Comparison of ENCODE assay signal across 10 cellular contexts in the genomic region with DNA sequence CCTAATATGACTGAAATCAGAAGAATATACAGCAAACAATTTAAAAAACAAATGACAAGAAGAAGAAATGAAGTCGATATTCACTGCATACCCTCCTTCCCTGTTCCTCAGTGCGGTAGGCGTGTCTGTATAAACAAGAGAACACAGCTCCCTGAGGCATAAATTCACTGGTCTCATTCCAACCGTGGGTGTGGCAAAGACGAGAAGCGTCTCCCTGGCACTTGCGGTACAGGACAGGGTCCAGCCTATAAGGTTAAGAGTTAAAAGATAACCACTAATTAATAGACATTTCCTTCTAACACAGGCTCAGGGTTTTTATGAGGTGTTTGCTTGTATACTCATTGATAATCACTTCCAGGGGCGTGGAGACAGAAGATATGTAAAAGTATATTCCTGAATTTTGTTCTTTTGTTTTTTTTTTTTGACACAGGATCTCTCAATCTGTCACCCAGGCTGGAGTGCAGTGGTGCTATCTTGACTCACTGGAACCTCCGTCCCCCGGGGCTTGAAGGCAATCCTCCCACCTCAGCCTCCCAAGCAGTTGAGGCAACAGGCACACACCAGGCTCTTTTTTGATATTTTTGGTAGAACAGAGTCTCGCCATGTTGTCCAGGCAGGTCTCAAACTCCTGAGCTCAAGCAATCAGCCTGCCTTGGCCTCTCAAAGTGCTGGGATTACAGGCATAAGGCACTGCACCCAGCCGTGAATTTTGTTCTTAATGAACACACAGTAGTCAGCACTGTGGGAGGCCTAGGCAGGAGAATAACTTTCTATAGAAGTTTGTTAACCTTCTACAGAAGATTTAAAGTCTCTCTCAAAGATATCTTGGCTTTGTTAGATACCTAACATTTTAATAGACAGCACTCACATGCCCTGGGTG. TPM values are rescaled to one million over a fixed set of nuclear protein-coding genes. Genes with fewer than 3 reads are reported as not detected.
DNase-seq lines count a peak whose midpoint lies in the region; ATAC-seq, FAIRE-seq and TF ChIP-seq lines count a peak whose summit lies in the region.
"Had no signal": no experiment of that assay in that cellular context is flagged by ENCODE, and none has a peak within 500 bp of the region (broad histone marks: within the 10 kb centered on the region; RNA-seq: fewer than 3 reads in every experiment).

No MANE protein-coding gene starts in this region.

- peak; percentile 79 for FAIRE-seq in A549 (lab: Jason Lieb, UNC)

- H3K4me1 ChIP-seq in A549 (peaks cover 46% of the 10 kb centered on the region), lower lobe of right lung (peaks cover 10% of the 10 kb centered on the region)
- H3K4me1 ChIP-seq: adrenal gland had no signal

- TF ChIP-seq RAD21 in A549 (conservative IDR thresholded peaks at IDR 0.05 in 1 of 2, IDR thresholded peaks at IDR 0.05 in 1 of 2) = no peak

- no peaks in the 10 kb centered on the region for H3K27me3 ChIP-seq in lower lobe of right lung (ENCODE audit: low read depth)
- H3K27me3 ChIP-seq: adrenal gland had no signal

- CTCF ChIA-PET in A549 (lab: Yijun Ruan, JAX) = no interaction called here

- no peak for TF ChIP-seq EP300 in A549 (IDR thresholded peaks at IDR 0.05)

- DNase-seq in A549 (ENCODE audit: low read depth in 1 of 2, low spot score in 1 of 2) = peak; percentile 85 to 89
- DNase-seq in HCEC 1CT = peak; percentile 20
- DNase-seq in T47D (ENCODE audit: low read depth in 1 of 2, low spot score in 1 of 2) = peak; percentile 56 to 89
- no peak for DNase-seq in lower lobe of right lung
- DNase-seq in stimulated activated naive CD8-positive, alpha-beta T cell treated with anti-CD3 and anti-CD28 coated beads, Interleukin-15, amount 100 ng/mL, for 72 hours = no peak
- DNase-seq in activated effector memory CD4-positive, alpha-beta T cell treated with Interleukin-2 at 50 U/mL for 16 hours = no peak
- DNase-seq: naive B cell had no signal

- no peaks in the 10 kb centered on the region for H3K27me3 Mint-ChIP-seq in stimulated activated naive CD8-positive, alpha-beta T cell treated with anti-CD3 and anti-CD28 coated beads, Interleukin-15, amount 100 ng/mL, for 72 hours
- H3K27me3 Mint-ChIP-seq: naive B cell had no signal

- H3K4me2 ChIP-seq in A549 = peak overlapping the region; percentile 83

- ATAC-seq in A549 (peak; percentile 98 to 99), lower lobe of right lung (peak; percentile 70 to 77), GM18517 (IDR thresholded peaks at IDR 0.05; ENCODE audit: unreplicated experiment) (no peak), HG02840 (IDR thresholded peaks at IDR 0.05; ENCODE audit: low FRiP score, unreplicated experiment) (no peak)
- ATAC-seq in stimulated activated naive CD8-positive, alpha-beta T cell treated with anti-CD3 and anti-CD28 coated beads, Interleukin-15, amount 100 ng/mL, for 72 hours = no peak

- H3K4me3 Mint-ChIP-seq in stimulated activated naive CD8-positive, alpha-beta T cell treated with anti-CD3 and anti-CD28 coated beads, Interleukin-15, amount 100 ng/mL, for 72 hours = no peak overlapping the region
- H3K4me3 Mint-ChIP-seq: naive B cell had no signal

- POLR2A ChIA-PET in A549 (lab: Yijun Ruan, JAX) = interaction anchor here (0.6 to 1.4 kb wide), 2 partner anchors 15 to 126 kb away, joined by 4 to 10 read pairs; partner anchors contain the start of gene GLG1

- H3K27ac ChIP-seq in A549 (peak overlapping the region; percentile 66 to 77), lower lobe of right lung (no peak overlapping the region)

- peak overlapping the region in 1 of 2 donors; percentile 10 for H3K27ac Mint-ChIP-seq in stimulated activated naive CD8-positive, alpha-beta T cell treated with anti-CD3 and anti-CD28 coated beads, Interleukin-15, amount 100 ng/mL, for 72 hours

- peaks cover 86% of the 10 kb centered on the region for H3K36me3 ChIP-seq in lower lobe of right lung

- no peak for TF ChIP-seq CTCF in A549 (IDR thresholded peaks at IDR 0.05)
- no peak for TF ChIP-seq CTCF in lower lobe of right lung (IDR thresholded peaks at IDR 0.05)

- TF ChIP-seq POLR2A in A549 (IDR thresholded peaks at IDR 0.05; ENCODE audit: low read length) = no peak

- peaks cover 3% of the 10 kb centered on the region for H3K4me1 Mint-ChIP-seq in stimulated activated naive CD8-positive, alpha-beta T cell treated with anti-CD3 and anti-CD28 coated beads, Interleukin-15, amount 100 ng/mL, for 72 hours
- H3K4me1 Mint-ChIP-seq: naive B cell had no signal

- in situ Hi-C loops in T47D (cut with HindIII; ENCODE audit: low pct_unique_long_range_greater_than_20kb, low sequenced_read_pairs) = no loop called here

- peak overlapping the region; percentile 24; the same call in 1 of the 3 replicates for H3K4me3 ChIP-seq in A549
- H3K4me3 ChIP-seq in lower lobe of right lung = no peak overlapping the region
- H3K4me3 ChIP-seq: adrenal gland had no signal

- no peaks in the 10 kb centered on the region for H3K9me3 Mint-ChIP-seq in stimulated activated naive CD8-positive, alpha-beta T cell treated with anti-CD3 and anti-CD28 coated beads, Interleukin-15, amount 100 ng/mL, for 72 hours
- H3K9me3 Mint-ChIP-seq: naive B cell had no signal

- intact Hi-C loops in lower lobe of right lung (cut with DNase I) = no loop called here

- no peaks in the 10 kb centered on the region for H3K9me3 ChIP-seq in A549
- H3K9me3 ChIP-seq in lower lobe of right lung = no peaks in the 10 kb centered on the region
- H3K9me3 ChIP-seq: adrenal gland had no signal

- 7% methylated on average over 12 of the region's 12 CpGs for WGBS in A549 (ENCODE audit: missing lambda C conversion rate)

TF ChIP-seq in A549, 52 proteins besides CTCF, POLR2A, EP300 and RAD21:
- TF ChIP-seq TP53 (CRISPR knock-in tag; IDR thresholded peaks at IDR 0.05) = no peak
- TF ChIP-seq ATOH8 (CRISPR knock-in tag; IDR thresholded peaks at IDR 0.05; ENCODE audit: low read depth) = no peak
- TF ChIP-seq FOXS1 (CRISPR knock-in tag; IDR thresholded peaks at IDR 0.05) = peak; percentile 42; the same call in 1 of the 2 replicates
- 0 out of 2 replicates have a peak, but pooled peaks have one; percentile 47 for TF ChIP-seq MAX (IDR thresholded peaks at IDR 0.05)
TF ChIP-seq in A549: peak in this region for 2.

RNA-seq across cellular contexts. Expression of gene CLEC18B, which starts 59.1 kb away (rescaled TPM):
- polyA plus RNA-seq in A549 (2011; rRNA removed) (0.26 and 0.50 TPM in 2 replicates), A549 (2017; fragmentation: RNase III; extraction: RNeasy Plus Mini Kit Qiagen cat#74134 plus additional on column Dnase treatment) (0.31 to 0.69 TPM (median 0.51 TPM) in 3 replicates)
- polyA plus RNA-seq in A549 (2012; cell fraction: cytosol; rRNA removed) = 0.29 and 0.36 TPM in 2 replicates
- polyA plus RNA-seq in A549 (2012; cell fraction: nucleus; rRNA removed) = 2.5 and 3.6 TPM in 2 replicates
- polyA minus RNA-seq in A549 (2011; rRNA and poly(A)+ RNA removed) = 0.63 and 0.70 TPM in 2 replicates
- 1.2 TPM for total RNA-seq in lower lobe of right lung

Comparison
In these comparisons a context has a peak if more than half of its experiments do, and no peak if none do; other contexts are left out.
1. ATAC-seq: peak in A549 (2 of 2) and lower lobe of right lung (2 of 2); none in stimulated activated naive CD8-positive, alpha-beta T cell treated with anti-CD3 and anti-CD28 coated beads, Interleukin-15, amount 100 ng/mL, for 72 hours (single experiment), GM18517 (single experiment) and HG02840 (single experiment).
2. DNase-seq: peak in A549 (2 of 2), HCEC 1CT (single experiment) and T47D (2 of 2); none in lower lobe of right lung (single experiment), stimulated activated naive CD8-positive, alpha-beta T cell treated with anti-CD3 and anti-CD28 coated beads, Interleukin-15, amount 100 ng/mL, for 72 hours (0 of 2) and activated effector memory CD4-positive, alpha-beta T cell treated with Interleukin-2 at 50 U/mL for 16 hours (single experiment).